ENCODE assay signal across 8 cellular contexts in the genomic region with DNA sequence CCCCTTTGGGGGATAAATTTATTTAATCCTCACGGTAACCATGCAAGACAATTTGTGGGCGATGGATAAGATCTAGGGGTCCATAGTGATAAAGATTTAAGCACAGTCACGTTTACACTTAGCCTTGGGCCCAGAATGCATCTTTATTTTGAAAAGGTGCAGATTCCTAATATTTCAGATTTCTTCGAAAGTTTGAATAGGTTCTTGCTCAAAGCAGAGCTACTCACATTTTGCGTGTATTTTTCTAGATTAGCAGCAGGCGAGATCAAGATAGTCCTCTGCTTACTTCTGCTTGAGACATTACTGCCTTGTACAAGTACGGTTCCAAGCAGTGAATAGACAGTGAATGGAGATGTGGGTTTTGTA. TPM values are rescaled to one million over a fixed set of nuclear protein-coding genes. Genes with fewer than 3 reads are reported as not detected.
DNase-seq lines count a peak whose midpoint lies in the region; ATAC-seq and TF ChIP-seq lines count a peak whose summit lies in the region.

No MANE protein-coding gene starts in this region.

- H3K9me3 Mint-ChIP-seq in activated T-cell treated with anti-CD3 and anti-CD28 coated beads, Interleukin-2, amount 50 U/mL, for 4 hours = no peaks in the 10 kb centered on the region
- no peaks in the 10 kb centered on the region for H3K9me3 Mint-ChIP-seq in activated CD4-positive, alpha-beta memory T cell treated with anti-CD3 and anti-CD28 coated beads, Interleukin-2, amount 10 ng/mL, durations not matched to agents 7 days and 5 days

- peak overlapping the region; percentile 80 to 82 for H3K27ac ChIP-seq in testis

- H3K4me1 Mint-ChIP-seq in activated T-cell treated with anti-CD3 and anti-CD28 coated beads, Interleukin-2, amount 50 U/mL, for 4 hours (ENCODE audit: low read depth) = peaks cover 39% of the 10 kb centered on the region
- peaks cover 35% of the 10 kb centered on the region for H3K4me1 Mint-ChIP-seq in activated CD4-positive, alpha-beta memory T cell treated with anti-CD3 and anti-CD28 coated beads, Interleukin-2, amount 10 ng/mL, durations not matched to agents 7 days and 5 days

- POLR2A ChIA-PET in activated CD4-positive, alpha-beta memory T cell treated with anti-CD3 and anti-CD28 coated beads, Interleukin-2, amount 10 ng/mL, durations not matched to agents 7 days and 5 days (lab: Charles Lee) = interaction anchor here (0.6 to 2.9 kb wide), 14 partner anchors 8 to 440 kb away, joined by 3 to 39 read pairs (median 4); a partner anchor contains a TSS

- no peaks in the 10 kb centered on the region for H3K4me1 ChIP-seq in testis

- peak overlapping the region; percentile 86 for H3K4me3 ChIP-seq in iPS-18c (ENCODE audit: insufficient read depth, low read depth, low read length)
- peak overlapping the region; percentile 73 to 89 for H3K4me3 ChIP-seq in testis

- no peak for TF ChIP-seq CTCF in testis (IDR thresholded peaks at IDR 0.05)

- H3K27ac Mint-ChIP-seq in activated CD4-positive, alpha-beta memory T cell treated with anti-CD3 and anti-CD28 coated beads, Interleukin-2, amount 10 ng/mL, durations not matched to agents 7 days and 5 days = peak overlapping the region; percentile 94

- intact Hi-C loops in testis (cut with DNase I; ENCODE audit: low total_unique reads) = no loop called here

- H3K36me3 ChIP-seq in testis (ENCODE audit: low read depth, missing control alignments) = no peaks in the 10 kb centered on the region

- peaks cover 18% of the 10 kb centered on the region for H3K36me3 Mint-ChIP-seq in activated T-cell treated with anti-CD3 and anti-CD28 coated beads, Interleukin-2, amount 50 U/mL, for 4 hours (ENCODE audit: insufficient read depth)
- peaks cover 33% of the 10 kb centered on the region for H3K36me3 Mint-ChIP-seq in activated CD4-positive, alpha-beta memory T cell treated with anti-CD3 and anti-CD28 coated beads, Interleukin-2, amount 10 ng/mL, durations not matched to agents 7 days and 5 days (ENCODE audit: low read depth)

- no peaks in the 10 kb centered on the region for H3K9me3 ChIP-seq in iPS-18c (ENCODE audit: control insufficient read depth, insufficient read depth, low read length)
- no peaks in the 10 kb centered on the region for H3K9me3 ChIP-seq in testis

- CTCF ChIA-PET in activated CD4-positive, alpha-beta memory T cell treated with anti-CD3 and anti-CD28 coated beads, Interleukin-2, amount 10 ng/mL, durations not matched to agents 7 days and 5 days (lab: Charles Lee) = interaction anchor here (1.6 kb wide), 1 partner anchor 136 kb away, joined by 6 read pairs; no protein-coding TSS in a partner anchor

- ATAC-seq in activated T-cell treated with anti-CD3 and anti-CD28 coated beads, Interleukin-2, amount 50 U/mL, for 4 hours = no peak
- ATAC-seq in HG03108 (IDR thresholded peaks at IDR 0.05; ENCODE audit: unreplicated experiment) = no peak

- 3 to 4% methylated on average over 7 of the region's 7 CpGs for WGBS in testis, 2 donors

- no peak for TF ChIP-seq POLR2A in testis (IDR thresholded peaks at IDR 0.05)

- no peak for DNase-seq in activated T-cell treated with anti-CD3 and anti-CD28 coated beads, Interleukin-2, amount 50 U/mL, for 4 hours
- DNase-seq in activated T-cell treated with anti-CD3 and anti-CD28 coated beads, Interleukin-2, amount 50 U/mL, for 48 hours = no peak
- no peak for DNase-seq in activated CD4-positive, alpha-beta memory T cell treated with anti-CD3 and anti-CD28 coated beads, Interleukin-2, amount 10 ng/mL, durations not matched to agents 7 days and 5 days
- DNase-seq in testis (no peak), cortex of kidney (lab: John Stamatoyannopoulos, UW) (no peak), HCEC 1CT (no peak)

- peak overlapping the region; percentile 97 for H3K4me3 Mint-ChIP-seq in activated T-cell treated with anti-CD3 and anti-CD28 coated beads, Interleukin-2, amount 50 U/mL, for 4 hours
- peak overlapping the region; percentile 96 for H3K4me3 Mint-ChIP-seq in activated CD4-positive, alpha-beta memory T cell treated with anti-CD3 and anti-CD28 coated beads, Interleukin-2, amount 10 ng/mL, durations not matched to agents 7 days and 5 days

- no peaks in the 10 kb centered on the region for H3K27me3 ChIP-seq in testis

- peaks cover 16% of the 10 kb centered on the region for H3K27me3 Mint-ChIP-seq in activated T-cell treated with anti-CD3 and anti-CD28 coated beads, Interleukin-2, amount 50 U/mL, for 4 hours (ENCODE audit: low read depth)
- peaks cover 27% of the 10 kb centered on the region for H3K27me3 Mint-ChIP-seq in activated CD4-positive, alpha-beta memory T cell treated with anti-CD3 and anti-CD28 coated beads, Interleukin-2, amount 10 ng/mL, durations not matched to agents 7 days and 5 days

RNA-seq across cellular contexts. Expression of a gene that starts 0.6 kb away (rescaled TPM):
- 10 to 100 TPM; 54.7 to 58.9 (median 56.3) TPM for total RNA-seq in activated T-cell treated with anti-CD3 and anti-CD28 coated beads, Interleukin-2, amount 50 U/mL, for 4 hours
- 10 to 100 TPM; 52.6 to 53.7 TPM for total RNA-seq in activated CD4-positive, alpha-beta memory T cell treated with anti-CD3 and anti-CD28 coated beads, Interleukin-2, amount 10 ng/mL, durations not matched to agents 7 days and 5 days
- 10 to 100 TPM; 33.8 to 36.3 TPM for total RNA-seq in testis
- polyA plus RNA-seq in testis (ENCODE audit: insufficient read depth, low read depth, low replicate concordance) = 24.4 TPM

RNA-seq across cellular contexts. Expression of a gene that starts 14.6 kb away (rescaled TPM):
- total RNA-seq in activated T-cell treated with anti-CD3 and anti-CD28 coated beads, Interleukin-2, amount 50 U/mL, for 4 hours = 1 to 10 TPM in 2 of 3 donors, under 1 TPM in 1; 0.63 to 1.5 (median 1.2) TPM
- 1 to 10 TPM; 2.6 to 2.9 TPM for total RNA-seq in activated CD4-positive, alpha-beta memory T cell treated with anti-CD3 and anti-CD28 coated beads, Interleukin-2, amount 10 ng/mL, durations not matched to agents 7 days and 5 days
- total RNA-seq in testis = 1 to 10 TPM; 5.9 to 9.6 TPM
- 6.8 TPM for polyA plus RNA-seq in testis (ENCODE audit: insufficient read depth, low read depth, low replicate concordance)
